Comparison of ENCODE assay signal across 8 cellular contexts in genomic region chr4:74157116-74157742, GRCh38. TPM values are rescaled to one million over a fixed set of nuclear protein-coding genes. Genes with fewer than 3 reads are reported as not detected.
A peak's percentile ranks its signal among the peaks of the same experiment; 100 is the strongest.
DNase-seq lines count a peak whose midpoint lies in the region; ATAC-seq, FAIRE-seq and TF ChIP-seq lines count a peak whose summit lies in the region.

No MANE protein-coding gene starts in this region.

- H3K4me3 ChIP-seq in CD4-positive, alpha-beta memory T cell (ENCODE audit: low read length in 2 of 2), result peak overlapping the region; percentile 18 to 55
- H3K4me3 ChIP-seq in coronary artery (peak overlapping the region; percentile 84), muscle layer of duodenum (ENCODE audit: low read depth in 1 of 2, low read length in 2 of 2) (peak overlapping the region; percentile 62 to 79)

- POLR2A ChIA-PET in CD4-positive, alpha-beta memory T cell (lab: Charles Lee; ENCODE audit: partially characterized antibody), result interaction anchor here (1.2 kb wide), 1 partner anchor 899 kb away, joined by 3 read pairs; the partner anchor contains the start of gene ANKRD17

- H3K36me3 ChIP-seq in CD4-positive, alpha-beta memory T cell (ENCODE audit: insufficient read depth, low read length), result no peaks in the 10 kb centered on the region
- H3K36me3 ChIP-seq in muscle layer of duodenum (ENCODE audit: control insufficient read depth in 1 of 2, insufficient read depth in 2 of 2, low read length in 2 of 2), result peaks cover 0 to 15% of the 10 kb centered on the region in 2 donors

- DNase-seq in CD4-positive, alpha-beta memory T cell, result no peak
- DNase-seq in M059J (ENCODE audit: low read depth) (peak; percentile 40), coronary artery (ENCODE audit: low spot score) (no peak), frontal cortex (ENCODE audit: low spot score in 2 of 2) (no peak), NCI-H748 treated with DMSO at 0.1 percent for 48 hours (lab: John Stamatoyannopoulos, UW) (no peak)

- H3K4me1 Mint-ChIP-seq in CD4-positive, alpha-beta memory T cell, result peaks cover 13 to 27% (median 17%) of the 10 kb centered on the region in 4 donors

- intact Hi-C loops in CD4-positive, alpha-beta memory T cell (cut with micrococcal nuclease), result loop anchor here (5.0 kb wide), 2 partner anchors 290 to 900 kb away; partner anchors contain the start of genes ANKRD17 and AREG

- H3K36me3 Mint-ChIP-seq in CD4-positive, alpha-beta memory T cell, result peaks cover 16% of the 10 kb centered on the region in 2 donors

- TF ChIP-seq CTCF in coronary artery (IDR thresholded peaks at IDR 0.05), result no peak

- H3K27ac Mint-ChIP-seq in CD4-positive, alpha-beta memory T cell, result peak overlapping the region; percentile 34 to 89 (median 65)

- peak overlapping the region; percentile 42 for H3K27ac ChIP-seq in CD4-positive, alpha-beta memory T cell (ENCODE audit: low read depth, low read length)
- H3K27ac ChIP-seq in coronary artery (peak overlapping the region; percentile 81 to 92), muscle layer of duodenum (ENCODE audit: low read length) (peak overlapping the region; percentile 94)

- peak overlapping the region; percentile 80 to 93 (median 86) for H3K4me3 Mint-ChIP-seq in CD4-positive, alpha-beta memory T cell

- no peaks in the 10 kb centered on the region for H3K27me3 Mint-ChIP-seq in CD4-positive, alpha-beta memory T cell

- H3K27me3 ChIP-seq in CD4-positive, alpha-beta memory T cell (ENCODE audit: insufficient read depth, low read length), result no peaks in the 10 kb centered on the region
- H3K27me3 ChIP-seq in muscle layer of duodenum (ENCODE audit: low read depth, low read length), result no peaks in the 10 kb centered on the region

- peaks cover 17% of the 10 kb centered on the region for H3K4me1 ChIP-seq in CD4-positive, alpha-beta memory T cell (ENCODE audit: insufficient read depth, low read length)
- H3K4me1 ChIP-seq in muscle layer of duodenum (ENCODE audit: control insufficient read depth in 1 of 2, insufficient read depth in 2 of 2, low read length in 2 of 2), result peaks cover 0 to 7% of the 10 kb centered on the region in 2 donors

- CTCF ChIA-PET in CD4-positive, alpha-beta memory T cell (lab: Charles Lee; ENCODE audit: partially characterized antibody), result interaction anchor here (1.0 kb wide), 1 partner anchor 9 kb away, joined by 3 read pairs; no protein-coding TSS in a partner anchor

- H3K9me3 Mint-ChIP-seq in CD4-positive, alpha-beta memory T cell, result peaks cover 0 to 2% (median 0%) of the 10 kb centered on the region in 8 donors

- ATAC-seq in GM19397 (IDR thresholded peaks at IDR 0.05; ENCODE audit: unreplicated experiment) (no peak), HG03175 (IDR thresholded peaks at IDR 0.05; ENCODE audit: unreplicated experiment) (no peak)

- no peak for FAIRE-seq in frontal cortex (lab: Jason Lieb, UNC)

- no peaks in the 10 kb centered on the region for H3K9me3 ChIP-seq in CD4-positive, alpha-beta memory T cell (ENCODE audit: control insufficient read depth in 1 of 2, low read length in 2 of 2)
- no peaks in the 10 kb centered on the region for H3K9me3 ChIP-seq in muscle layer of duodenum (ENCODE audit: control insufficient read depth in 1 of 2, low read length in 2 of 2)

RNA-seq across cellular contexts. Expression of gene MTHFD2L, which starts 0.7 kb away (rescaled TPM):
- total RNA-seq in CD4-positive, alpha-beta memory T cell, result 1 to 10 TPM; 7.5 to 7.6 TPM
- polyA plus RNA-seq in CD4-positive, alpha-beta memory T cell, result 1 to 10 TPM; 3.6 to 4.5 TPM
- 4.4 and 8.9 TPM in 2 replicates for total RNA-seq in M059J (2014; rRNA removed; shearing (Covaris generic))
- 44.0 TPM for total RNA-seq in frontal cortex

RNA-seq across cellular contexts. Expression of gene CXCL2, which starts 58.2 kb away (rescaled TPM):
- total RNA-seq in CD4-positive, alpha-beta memory T cell, result under 1 TPM in 1 of 2 experiments, not detected in 1; 0.42 TPM
- not detected for polyA plus RNA-seq in CD4-positive, alpha-beta memory T cell
- not detected in 2 replicates for total RNA-seq in M059J (2014; rRNA removed; shearing (Covaris generic))
- total RNA-seq in frontal cortex, result 1.6 TPM

Comparison
In these comparisons a context has a peak if more than half of its experiments do, and no peak if none do; other contexts are left out.
1. H3K27ac ChIP-seq: peak in every context shown above with its lines; median percentile 94 in muscle layer of duodenum; 86 in coronary artery; 42 in CD4-positive, alpha-beta memory T cell.